In genomic region chr3:157082305-157082981, GRCh38 we compare ENCODE assay signal across 9 cellular contexts.
A peak's percentile ranks its signal among the peaks of the same experiment; 100 is the strongest.
DNase-seq lines count a peak whose midpoint lies in the region; ATAC-seq and TF ChIP-seq lines count a peak whose summit lies in the region.
"Had no signal": no experiment of that assay in that cellular context is flagged by ENCODE, and none has a peak within 500 bp of the region (broad histone marks: within the 10 kb centered on the region; RNA-seq: fewer than 3 reads in every experiment).

No MANE protein-coding gene starts in this region.

- H3K36me3 Mint-ChIP-seq in natural killer cell treated with Interleukin-12 subunit alpha and Interleukin-12 subunit beta and Interleukin-15 and Interleukin-18, amount 100 ng/mL, for 72 hours: no peaks in the 10 kb centered on the region
- H3K36me3 Mint-ChIP-seq in natural killer cell: no peaks in the 10 kb centered on the region

- ATAC-seq in natural killer cell treated with Interleukin-12 subunit alpha and Interleukin-12 subunit beta and Interleukin-15 and Interleukin-18, amount 100 ng/mL, for 72 hours: no peak
- ATAC-seq in natural killer cell (no peak), left colon (peak; percentile 25), HG02840 (IDR thresholded peaks at IDR 0.05; ENCODE audit: low FRiP score, unreplicated experiment) (no peak)

- peaks cover 4 to 9% of the 10 kb centered on the region in 2 donors for H3K4me1 Mint-ChIP-seq in natural killer cell treated with Interleukin-12 subunit alpha and Interleukin-12 subunit beta and Interleukin-15 and Interleukin-18, amount 100 ng/mL, for 72 hours (ENCODE audit: low read depth in 2 of 2)
- H3K4me1 Mint-ChIP-seq in natural killer cell: peaks cover 0 to 7% of the 10 kb centered on the region in 2 donors

- intact Hi-C loops in natural killer cell (cut with micrococcal nuclease): loop anchor here (1.0 to 5.0 kb wide), 3 partner anchors 265 to 1040 kb away; partner anchors contain the start of gene TIPARP
- intact Hi-C loops in left colon (cut with DNase I, micrococcal nuclease): loop anchor here (5.0 to 10.0 kb wide), 4 partner anchors 255 to 930 kb away; partner anchors contain the start of genes LEKR1 (in 1 of the 2) and TIPARP (in 1 of the 2)

- DNase-seq in natural killer cell treated with Interleukin-12 subunit alpha and Interleukin-12 subunit beta and Interleukin-15 and Interleukin-18, amount 100 ng/mL, for 72 hours (ENCODE audit: low spot score): peak; percentile 26
- DNase-seq in natural killer cell: no peak
- peak; percentile 88 for DNase-seq in astrocyte of the spinal cord (ENCODE audit: low read depth, low spot score)
- DNase-seq in left colon: no peak
- no peak for DNase-seq in NCI-H524 (lab: John Stamatoyannopoulos, UW)
- no peak for DNase-seq in COR-L47 (lab: John Stamatoyannopoulos, UW)
- no peak for DNase-seq in GM13976 (ENCODE audit: low spot score)

- no peaks in the 10 kb centered on the region for H3K27me3 Mint-ChIP-seq in natural killer cell treated with Interleukin-12 subunit alpha and Interleukin-12 subunit beta and Interleukin-15 and Interleukin-18, amount 100 ng/mL, for 72 hours
- H3K27me3 Mint-ChIP-seq in natural killer cell (ENCODE audit: low read depth in 2 of 2): peaks cover 8 to 17% of the 10 kb centered on the region in 2 donors
- H3K27me3 Mint-ChIP-seq: progenitor cell of endocrine pancreas had no signal

- no peak overlapping the region for H3K27ac Mint-ChIP-seq in natural killer cell treated with Interleukin-12 subunit alpha and Interleukin-12 subunit beta and Interleukin-15 and Interleukin-18, amount 100 ng/mL, for 72 hours
- peak overlapping the region in 1 of 2 donors; percentile 65 for H3K27ac Mint-ChIP-seq in natural killer cell
- H3K27ac Mint-ChIP-seq: progenitor cell of endocrine pancreas had no signal

- TF ChIP-seq CTCF in natural killer cell (IDR thresholded peaks at IDR 0.05) (no peak), astrocyte of the spinal cord (IDR thresholded peaks at IDR 0.05; ENCODE audit: low read depth, low read length) (no peak), GM13976 (IDR thresholded peaks at IDR 0.05; ENCODE audit: borderline replicate concordance, control extremely low read depth, extremely low read depth, insufficient read depth, missing control alignments) (no peak)

- no peak overlapping the region for H3K4me3 Mint-ChIP-seq in natural killer cell treated with Interleukin-12 subunit alpha and Interleukin-12 subunit beta and Interleukin-15 and Interleukin-18, amount 100 ng/mL, for 72 hours
- H3K4me3 Mint-ChIP-seq in natural killer cell: no peak overlapping the region

- no peak overlapping the region for H3K4me3 ChIP-seq in astrocyte of the spinal cord (ENCODE audit: low read depth, low read length)

- no peaks in the 10 kb centered on the region for H3K9me3 Mint-ChIP-seq in natural killer cell treated with Interleukin-12 subunit alpha and Interleukin-12 subunit beta and Interleukin-15 and Interleukin-18, amount 100 ng/mL, for 72 hours
- no peaks in the 10 kb centered on the region for H3K9me3 Mint-ChIP-seq in natural killer cell

- in situ Hi-C loops in astrocyte of the spinal cord (cut with HindIII; ENCODE audit: low sequenced_read_pairs): loop anchor here (25.0 kb wide), 1 partner anchor 395 kb away; no protein-coding TSS in a partner anchor
- in situ Hi-C loops in GM13976 (cut with MboI; ENCODE audit: low sequenced_read_pairs, unreplicated experiment): loop anchor here (5.0 to 25.0 kb wide), 3 partner anchors 52 to 545 kb away; no protein-coding TSS in a partner anchor

Comparison
In these comparisons a context has a peak if more than half of its experiments do, and no peak if none do; other contexts are left out.
1. DNase-seq: peak in natural killer cell treated with Interleukin-12 subunit alpha and Interleukin-12 subunit beta and Interleukin-15 and Interleukin-18, amount 100 ng/mL, for 72 hours (single experiment) and astrocyte of the spinal cord (single experiment); none in natural killer cell (single experiment), left colon (0 of 2), NCI-H524 (0 of 2), COR-L47 (single experiment) and GM13976 (single experiment).